In genomic region chr4:68346461-68346860, GRCh38 we compare ENCODE assay signal across 10 cellular contexts. TPM values are rescaled to one million over a fixed set of nuclear protein-coding genes. Genes with fewer than 3 reads are reported as not detected.
DNase-seq lines count a peak whose midpoint lies in the region; ATAC-seq and TF ChIP-seq lines count a peak whose summit lies in the region.
"Had no signal": no experiment of that assay in that cellular context is flagged by ENCODE, and none has a peak within 500 bp of the region (broad histone marks: within the 10 kb centered on the region; RNA-seq: fewer than 3 reads in every experiment).

No MANE protein-coding gene starts in this region.

- no peaks in the 10 kb centered on the region for H3K27me3 ChIP-seq in BLaER1
- no peaks in the 10 kb centered on the region for H3K27me3 ChIP-seq in adipocyte (replicated peaks; ENCODE audit: control insufficient read depth, insufficient read depth, low read length)
- no peaks in the 10 kb centered on the region for H3K27me3 ChIP-seq in iPS-20b (ENCODE audit: insufficient read depth, low read length)
- H3K27me3 ChIP-seq in WERI-Rb-1 (ENCODE audit: insufficient read depth, low read depth, severe bottlenecking) = no peaks in the 10 kb centered on the region

- H4K20me1 ChIP-seq in BLaER1 = peaks cover 77% of the 10 kb centered on the region

- in situ Hi-C loops in G401 (cut with HindIII; ENCODE audit: low sequenced_read_pairs) = no loop called here

- peak overlapping the region; percentile 92 for H3K4me2 ChIP-seq in BLaER1

- H3K9ac ChIP-seq in BLaER1 = no peak overlapping the region
- H3K9ac ChIP-seq in adipocyte (ENCODE audit: low read length) = no peak overlapping the region
- no peak overlapping the region for H3K9ac ChIP-seq in iPS-20b (ENCODE audit: low read depth, low read length)

- H3K4me1 ChIP-seq in BLaER1 (peaks cover 35% of the 10 kb centered on the region), adipocyte (ENCODE audit: control insufficient read depth, insufficient read depth, low read length) (peaks cover 34% of the 10 kb centered on the region), iPS-20b (ENCODE audit: insufficient read depth, low read length) (peaks cover 14% of the 10 kb centered on the region)

- no peak overlapping the region for H3K4me3 ChIP-seq in BLaER1
- H3K4me3 ChIP-seq in adipocyte (ENCODE audit: low read length) = peak overlapping the region; percentile 99
- H3K4me3 ChIP-seq in iPS-20b (ENCODE audit: low read length) = peak overlapping the region; percentile 96
- no peak overlapping the region for H3K4me3 ChIP-seq in WERI-Rb-1 (ENCODE audit: low read depth, low read length)

- DNase-seq in HPDE6-E6E7 (ENCODE audit: extremely low spot score) (peak; percentile 46), adipocyte (ENCODE audit: low read depth) (no peak), G401 (ENCODE audit: low spot score) (no peak), WERI-Rb-1 (no peak)
- DNase-seq: NCI-H2081 had no signal

- H3K9me3 ChIP-seq in BLaER1 (no peaks in the 10 kb centered on the region), adipocyte (ENCODE audit: control insufficient read depth, low read length) (no peaks in the 10 kb centered on the region), iPS-20b (ENCODE audit: insufficient read depth, low read depth, low read length) (no peaks in the 10 kb centered on the region), WERI-Rb-1 (ENCODE audit: severe bottlenecking) (no peaks in the 10 kb centered on the region)

- ATAC-seq in GM18519 (IDR thresholded peaks at IDR 0.05; ENCODE audit: low FRiP score, unreplicated experiment) = no peak
- ATAC-seq in HG02870 (IDR thresholded peaks at IDR 0.05; ENCODE audit: unreplicated experiment) = no peak
- ATAC-seq: Right ventricle myocardium inferior had no signal

- H3K36me3 ChIP-seq in BLaER1 (peaks cover 31% of the 10 kb centered on the region), adipocyte (ENCODE audit: control insufficient read depth, insufficient read depth, low read length, severe bottlenecking) (no peaks in the 10 kb centered on the region), iPS-20b (ENCODE audit: insufficient read depth, low read depth, low read length) (peaks cover 30% of the 10 kb centered on the region), WERI-Rb-1 (peaks cover 22% of the 10 kb centered on the region)

- no peak for TF ChIP-seq CTCF in WERI-Rb-1 (IDR thresholded peaks at IDR 0.05; ENCODE audit: low read depth, low read length)

- H3K27ac ChIP-seq in BLaER1 (no peak overlapping the region), iPS-20b (ENCODE audit: low read length) (no peak overlapping the region), WERI-Rb-1 (no peak overlapping the region)

RNA-seq across cellular contexts. Expression of gene YTHDC1, which starts 3.4 kb away (rescaled TPM):
- total RNA-seq in G401 (2014; rRNA removed; shearing (Covaris generic)) = 7.1 and 25.8 TPM in 2 replicates

Comparison
In these comparisons a context has a peak if more than half of its experiments do, and no peak if none do; other contexts are left out.
1. H3K4me3 ChIP-seq: peak in adipocyte (single experiment) and iPS-20b (single experiment); none in BLaER1 (single experiment) and WERI-Rb-1 (single experiment).